18 cellular contexts compared by ENCODE assay signal in the genomic region with DNA sequence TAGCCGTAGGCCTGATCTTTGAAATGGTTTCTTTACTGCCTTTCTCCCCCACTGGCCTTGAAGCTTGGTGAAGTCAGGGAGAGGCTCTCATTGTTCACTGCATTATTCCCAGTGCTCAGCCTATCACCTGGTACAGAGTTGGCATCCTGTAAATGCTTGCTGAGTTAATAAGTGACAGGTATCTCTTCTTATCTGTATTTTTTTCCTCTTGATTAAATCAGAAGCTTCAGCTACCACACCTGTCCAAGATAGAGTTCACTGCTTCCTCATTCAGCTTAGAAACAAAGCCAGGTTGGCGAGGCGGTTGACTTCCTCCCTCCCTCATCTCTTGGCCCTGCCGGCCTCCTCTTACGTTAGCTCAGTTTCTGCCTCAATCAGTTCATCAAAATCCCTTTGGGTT.
DNase-seq lines count a peak whose midpoint lies in the region; TF ChIP-seq lines count a peak whose summit lies in the region.
"Had no signal": no experiment of that assay in that cellular context is flagged by ENCODE, and none has a peak within 500 bp of the region (broad histone marks: within the 10 kb centered on the region; RNA-seq: fewer than 3 reads in every experiment).

No MANE protein-coding gene starts in this region.

- peak overlapping the region; percentile 31; the same call in 1 of the 2 replicates for H3K4me2 ChIP-seq in OCI-LY1 (ENCODE audit: low read length)

- H3K79me2 ChIP-seq in OCI-LY1 (ENCODE audit: insufficient read depth, low read length) = no peaks in the 10 kb centered on the region

- no peak overlapping the region for H3K4me3 ChIP-seq in OCI-LY1 (ENCODE audit: low read depth, low read length, poor library complexity, severe bottlenecking)
- H3K4me3 ChIP-seq: breast epithelium, sigmoid colon, stomach, uterus had no signal

- no peak overlapping the region for H2AFZ ChIP-seq in OCI-LY1 (ENCODE audit: low read length)

- H3K36me3 ChIP-seq in OCI-LY1 (ENCODE audit: insufficient read depth, low read length) = no peaks in the 10 kb centered on the region
- H3K36me3 ChIP-seq: breast epithelium, sigmoid colon, stomach, uterus had no signal

- in situ Hi-C loops in GM13976 (cut with MboI; ENCODE audit: low sequenced_read_pairs, unreplicated experiment) (no loop called here), GM13977 (cut with MboI; ENCODE audit: low pct_unique_long_range_greater_than_20kb, low sequenced_read_pairs, unreplicated experiment) (no loop called here)

- H3K27me3 ChIP-seq in OCI-LY1 (ENCODE audit: insufficient read depth, low read length) = no peaks in the 10 kb centered on the region
- H3K27me3 ChIP-seq: breast epithelium, sigmoid colon, stomach, uterus had no signal

- no peaks in the 10 kb centered on the region for H3K9me3 ChIP-seq in OCI-LY1 (ENCODE audit: low read length)
- H3K9me3 ChIP-seq: breast epithelium, sigmoid colon, stomach, uterus had no signal

- TF ChIP-seq CTCF in OCI-LY1 (IDR thresholded peaks at IDR 0.05; ENCODE audit: low read length) (no peak), GM13976 (IDR thresholded peaks at IDR 0.05; ENCODE audit: borderline replicate concordance, control extremely low read depth, extremely low read depth, insufficient read depth, missing control alignments) (no peak), GM13977 (IDR thresholded peaks at IDR 0.05; ENCODE audit: extremely low read depth, insufficient read depth, missing control alignments) (no peak)

- H3K9ac ChIP-seq in OCI-LY1 (ENCODE audit: low read length) = peak overlapping the region; percentile 32; the same call in 1 of the 2 replicates

- H3F3A ChIP-seq in OCI-LY1 (ENCODE audit: insufficient read depth, low read length) = no peaks in the 10 kb centered on the region

- peak; percentile 47 for DNase-seq in DMS53 treated with DMSO at 0.1 percent for 48 hours (lab: John Stamatoyannopoulos, UW; ENCODE audit: unreplicated experiment)
- peak; percentile 67 for DNase-seq in kidney glomerular epithelial cell (lab: John Stamatoyannopoulos, UW)
- peak; percentile 41 for DNase-seq in renal cortical epithelial cell (ENCODE audit: low read depth)
- DNase-seq in GM13976 (ENCODE audit: low spot score) = no peak
- DNase-seq in putamen (ENCODE audit: low spot score) = no peak
- no peak for DNase-seq in GM13977 (ENCODE audit: low spot score)
- DNase-seq: DMS 273 treated with DMSO at 0.1 percent for 48 hours; erythroblast; NCI-H187 treated with DMSO at 0.1 percent for 48 hours; NCI-H446 treated with DMSO at 0.1 percent for 48 hours; nucleus accumbens; SHP77; sigmoid colon; stimulated activated CD4-positive, alpha-beta T cell treated with anti-CD3 and anti-CD28 coated beads, Interleukin-2, amount 100 ng/mL, for 24 hours; stomach; uterus had no signal

- H3K4me1 ChIP-seq in OCI-LY1 (ENCODE audit: insufficient read depth, low read length, severe bottlenecking) = peaks cover 24% of the 10 kb centered on the region
- H3K4me1 ChIP-seq: breast epithelium, sigmoid colon, uterus had no signal

- H4K20me1 ChIP-seq in OCI-LY1 (ENCODE audit: insufficient read depth, low read length) = no peaks in the 10 kb centered on the region

- no peaks in the 10 kb centered on the region for H3K9me2 ChIP-seq in OCI-LY1 (ENCODE audit: low read depth, low read length)

- H3K27ac ChIP-seq in OCI-LY1 (ENCODE audit: low read depth, low read length, poor library complexity, severe bottlenecking) = peak overlapping the region; percentile 84
- H3K27ac ChIP-seq: breast epithelium, sigmoid colon, stomach, uterus had no signal

Comparison
In these comparisons a context has a peak if more than half of its experiments do, and no peak if none do; other contexts are left out.
1. DNase-seq: peak in DMS53 treated with DMSO at 0.1 percent for 48 hours (single experiment), kidney glomerular epithelial cell (single experiment) and renal cortical epithelial cell (single experiment); none in GM13976 (single experiment), putamen (single experiment) and GM13977 (single experiment).